In genomic region chr1:19202396-19202795, GRCh38 we compare ENCODE assay signal across 19 cellular contexts. TPM values are rescaled to one million over a fixed set of nuclear protein-coding genes. Genes with fewer than 3 reads are reported as not detected.
DNase-seq lines count a peak whose midpoint lies in the region; ATAC-seq and TF ChIP-seq lines count a peak whose summit lies in the region.
"Had no signal": no experiment of that assay in that cellular context is flagged by ENCODE, and none has a peak within 500 bp of the region (broad histone marks: within the 10 kb centered on the region; RNA-seq: fewer than 3 reads in every experiment).

No MANE protein-coding gene starts in this region.

- H2AFZ ChIP-seq in Loucy (ENCODE audit: low read length) (no peak overlapping the region), SK-N-SH (ENCODE audit: low read depth) (no peak overlapping the region)
- H2AFZ ChIP-seq: GM23338 had no signal

- peaks cover 79% of the 10 kb centered on the region for H3K79me2 ChIP-seq in Loucy (ENCODE audit: insufficient read depth, low read length)
- H3K79me2 ChIP-seq in SK-N-SH (ENCODE audit: insufficient read depth), result peaks cover 92% of the 10 kb centered on the region

- H4K20me1 ChIP-seq in Loucy (ENCODE audit: insufficient read depth, low read length, poor library complexity, severe bottlenecking), result peaks cover 71% of the 10 kb centered on the region
- H4K20me1 ChIP-seq in SK-N-SH (ENCODE audit: insufficient read depth), result peaks cover 87% of the 10 kb centered on the region

- peak; percentile 59 to 91 for ATAC-seq in naive thymus-derived CD8-positive, alpha-beta T cell
- no peak for ATAC-seq in SK-N-SH treated with all-trans-retinoic acid at 6 μM for 48 hours
- ATAC-seq: activated CD4-positive, CD25-positive, alpha-beta regulatory T cell treated with anti-CD3 and anti-CD28 coated beads, Interleukin-2, amount 50 U/mL, for 24 hours; GM23338 had no signal

- DNase-seq in CD4-positive, alpha-beta memory T cell, result peak in 2 of 5 donors; percentile 9 to 20
- DNase-seq in naive thymus-derived CD8-positive, alpha-beta T cell, result peak in 1 of 10 donors; percentile 20
- DNase-seq in dorsolateral prefrontal cortex, result no peak
- no peak for DNase-seq in SK-N-SH
- DNase-seq in caudate nucleus (lab: John Stamatoyannopoulos, UW), result no peak
- DNase-seq: activated CD8-positive, alpha-beta memory T cell treated with anti-CD3 and anti-CD28 coated beads, Interleukin-2, amount 50 U/mL, for 48 hours; DMS 273 treated with DMSO at 0.1 percent for 48 hours; foreskin fibroblast; GF-D8; NCI-H1930; pancreas; Right ventricle myocardium superior; stimulated activated CD4-positive, alpha-beta T cell treated with anti-CD3 and anti-CD28 coated beads, Interleukin-4, amount 100 ng/mL, for 1 hour had no signal

- CTCF ChIA-PET in CD4-positive, alpha-beta memory T cell (lab: Charles Lee; ENCODE audit: partially characterized antibody), result interaction anchor here (0.9 kb wide), 1 partner anchor 448 kb away, joined by 3 read pairs; no protein-coding TSS in a partner anchor
- CTCF ChIA-PET in SK-N-SH (lab: Yijun Ruan, JAX), result interaction anchor here (1.0 kb wide), 1 partner anchor 24 kb away, joined by 3 read pairs; no protein-coding TSS in a partner anchor

- H3F3A ChIP-seq in Loucy (ENCODE audit: low read depth) (no peaks in the 10 kb centered on the region; the same call in 1 of the 2 replicates), SK-N-SH (replicated peaks; ENCODE audit: insufficient read depth) (peaks cover 30% of the 10 kb centered on the region)

- no peaks in the 10 kb centered on the region for H3K27me3 ChIP-seq in CD4-positive, alpha-beta memory T cell (ENCODE audit: insufficient read depth, low read length)
- H3K27me3 ChIP-seq in Loucy (ENCODE audit: insufficient read depth, low read length, poor library complexity, severe bottlenecking) (no peaks in the 10 kb centered on the region), dorsolateral prefrontal cortex (no peaks in the 10 kb centered on the region), SK-N-SH (ENCODE audit: insufficient read depth) (no peaks in the 10 kb centered on the region)
- H3K27me3 ChIP-seq: pancreas had no signal

- H3K36me3 Mint-ChIP-seq in CD4-positive, alpha-beta memory T cell, result peaks cover 27 to 43% of the 10 kb centered on the region in 2 donors
- H3K36me3 Mint-ChIP-seq in brain, result peaks cover 26% of the 10 kb centered on the region
- H3K36me3 Mint-ChIP-seq in naive thymus-derived CD8-positive, alpha-beta T cell, result peaks cover 3 to 65% (median 6%) of the 10 kb centered on the region in 3 donors

- H3K9ac ChIP-seq in Loucy (ENCODE audit: low read depth, low read length, poor library complexity, severe bottlenecking) (no peak overlapping the region), SK-N-SH (no peak overlapping the region)

- H3K4me3 ChIP-seq in CD4-positive, alpha-beta memory T cell (ENCODE audit: low read length in 2 of 2), result no peak overlapping the region
- H3K4me3 ChIP-seq in Loucy (ENCODE audit: low read length, poor library complexity, severe bottlenecking) (no peak overlapping the region), dorsolateral prefrontal cortex (no peak overlapping the region), SK-N-SH (ENCODE audit: low read depth in 2 of 2, low read length in 1 of 2) (no peak overlapping the region)
- H3K4me3 ChIP-seq: GM23338, pancreas had no signal

- H3K4me2 ChIP-seq in Loucy (ENCODE audit: low read depth, low read length, poor library complexity, severe bottlenecking) (peak overlapping the region; percentile 19), SK-N-SH (no peak overlapping the region)
- H3K4me2 ChIP-seq: GM23338 had no signal

- H3K27me3 Mint-ChIP-seq in CD4-positive, alpha-beta memory T cell, result no peaks in the 10 kb centered on the region
- H3K27me3 Mint-ChIP-seq in brain, result peaks cover 2% of the 10 kb centered on the region
- no peaks in the 10 kb centered on the region for H3K27me3 Mint-ChIP-seq in naive thymus-derived CD8-positive, alpha-beta T cell
- H3K27me3 Mint-ChIP-seq: B cell had no signal

- whole genome bisulfite sequencing in SK-N-SH (ENCODE audit: low lambda C conversion rate), result 95% methylated on average over 3 of the region's 3 CpGs

- intact Hi-C loops in CD4-positive, alpha-beta memory T cell (cut with micrococcal nuclease), result no loop called here
- intact Hi-C loops in dorsolateral prefrontal cortex (cut with DNase I), result no loop called here

- H3K4me1 ChIP-seq in CD4-positive, alpha-beta memory T cell (ENCODE audit: insufficient read depth, low read length), result peaks cover 43% of the 10 kb centered on the region
- H3K4me1 ChIP-seq in Loucy (ENCODE audit: insufficient read depth, low read length, poor library complexity, severe bottlenecking) (peaks cover 39% of the 10 kb centered on the region), SK-N-SH (ENCODE audit: control insufficient read depth in 1 of 2, insufficient read depth in 2 of 2, low read depth in 1 of 2, low read length in 1 of 2) (peaks cover 6 to 14% of the 10 kb centered on the region in 2 experiments)

- no peak for TF ChIP-seq RAD21 in SK-N-SH (IDR thresholded peaks at IDR 0.05; ENCODE audit: low read length)

- H3K27ac ChIP-seq in CD4-positive, alpha-beta memory T cell (ENCODE audit: low read depth, low read length), result no peak overlapping the region
- peak overlapping the region in 3 of 59 donors; percentile 16 to 31 (median 21) for H3K27ac ChIP-seq in dorsolateral prefrontal cortex
- no peak overlapping the region for H3K27ac ChIP-seq in SK-N-SH (ENCODE audit: low read depth in 2 of 2, low read length in 1 of 2)
- H3K27ac ChIP-seq in caudate nucleus (ENCODE audit: low read depth, low read length), result no peak overlapping the region
- H3K27ac ChIP-seq: pancreas had no signal

- H3K4me1 Mint-ChIP-seq in CD4-positive, alpha-beta memory T cell, result peaks cover 30 to 55% (median 45%) of the 10 kb centered on the region in 4 donors
- peaks cover 57% of the 10 kb centered on the region for H3K4me1 Mint-ChIP-seq in brain
- peaks cover 26 to 61% (median 52%) of the 10 kb centered on the region in 4 donors for H3K4me1 Mint-ChIP-seq in naive thymus-derived CD8-positive, alpha-beta T cell

- no peaks in the 10 kb centered on the region for H3K9me3 ChIP-seq in CD4-positive, alpha-beta memory T cell (ENCODE audit: control insufficient read depth in 1 of 2, low read length in 2 of 2)
- H3K9me3 ChIP-seq in Loucy (ENCODE audit: insufficient read depth, low read depth, low read length) (no peaks in the 10 kb centered on the region), SK-N-SH (no peaks in the 10 kb centered on the region)
- H3K9me3 ChIP-seq: pancreas had no signal

- H3K9me3 Mint-ChIP-seq in CD4-positive, alpha-beta memory T cell, result peaks cover 0 to under 1% (median 0%) of the 10 kb centered on the region in 8 donors
- no peaks in the 10 kb centered on the region for H3K9me3 Mint-ChIP-seq in brain
- no peaks in the 10 kb centered on the region for H3K9me3 Mint-ChIP-seq in naive thymus-derived CD8-positive, alpha-beta T cell
- H3K9me3 Mint-ChIP-seq: GM23338 had no signal

- POLR2A ChIA-PET in CD4-positive, alpha-beta memory T cell (lab: Charles Lee; ENCODE audit: partially characterized antibody), result no interaction called here
- POLR2A ChIA-PET in naive thymus-derived CD8-positive, alpha-beta T cell (lab: Charles Lee), result no interaction called here
- POLR2A ChIA-PET in SK-N-SH (lab: Yijun Ruan, JAX), result no interaction called here

- no peak for TF ChIP-seq EP300 in SK-N-SH (IDR thresholded peaks at IDR 0.05; ENCODE audit: borderline replicate concordance in 1 of 2, low read depth in 1 of 2, low read length in 1 of 2)

- TF ChIP-seq CTCF in Loucy (conservative IDR thresholded peaks at IDR 0.05; ENCODE audit: low read length) (no peak), brain (conservative IDR thresholded peaks at IDR 0.05) (no peak), dorsolateral prefrontal cortex (IDR thresholded peaks at IDR 0.05 in 54 of 56, conservative IDR thresholded peaks at IDR 0.05 in 2 of 56; ENCODE audit: low read depth in 1 of 56, partially characterized antibody in 56 of 56) (no peak), SK-N-SH (IDR thresholded peaks at IDR 0.05) (no peak)

- H3K4me3 Mint-ChIP-seq in CD4-positive, alpha-beta memory T cell, result peak overlapping the region in 2 of 8 donors; percentile 51 to 63
- peak overlapping the region in 1 of 5 experiments; percentile 5 for H3K4me3 Mint-ChIP-seq in brain
- peak overlapping the region in 3 of 10 donors; percentile 4 to 74 (median 25) for H3K4me3 Mint-ChIP-seq in naive thymus-derived CD8-positive, alpha-beta T cell
- H3K4me3 Mint-ChIP-seq: B cell, GM23338 had no signal

- peaks cover 33% of the 10 kb centered on the region for H3K36me3 ChIP-seq in CD4-positive, alpha-beta memory T cell (ENCODE audit: insufficient read depth, low read length)
- H3K36me3 ChIP-seq in Loucy (ENCODE audit: insufficient read depth, low read length) (peaks cover 44% of the 10 kb centered on the region; the same call in 1 of the 2 replicates), SK-N-SH (replicated peaks in 1 of 2; ENCODE audit: control insufficient read depth in 1 of 2, insufficient read depth in 2 of 2, low read length in 1 of 2) (peaks cover 18 to 32% of the 10 kb centered on the region in 2 experiments)

- peak overlapping the region in 5 of 7 donors; percentile 7 to 62 (median 43) for H3K27ac Mint-ChIP-seq in CD4-positive, alpha-beta memory T cell
- peak overlapping the region in 3 of 5 experiments; percentile 15 to 70 (median 32) for H3K27ac Mint-ChIP-seq in brain
- H3K27ac Mint-ChIP-seq in naive thymus-derived CD8-positive, alpha-beta T cell, result peak overlapping the region in 3 of 10 donors; percentile 31 to 89 (median 33)
- H3K27ac Mint-ChIP-seq: B cell had no signal

- H3K9me2 ChIP-seq in Loucy (replicated peaks; ENCODE audit: low read depth, low read length), result no peaks in the 10 kb centered on the region
- H3K9me2 ChIP-seq in SK-N-SH, result no peaks in the 10 kb centered on the region

RNA-seq across cellular contexts. Expression of gene UBR4, which starts 7.7 kb away (rescaled TPM):
- 100 to 1,000 TPM; 152 to 154 TPM for total RNA-seq in CD4-positive, alpha-beta memory T cell
- polyA plus RNA-seq in CD4-positive, alpha-beta memory T cell, result 10 to 100 TPM in 1 of 2 donors, 1 to 10 TPM in 1; 3.8 to 26.9 TPM
- 75.8 TPM for polyA plus RNA-seq in brain (ENCODE audit: insufficient read depth, low read depth, low replicate concordance)
- 100 to 1,000 TPM; 147 to 156 TPM for total RNA-seq in naive thymus-derived CD8-positive, alpha-beta T cell
- 10 to 100 TPM; 10.2 to 23.0 (median 17.0) TPM for polyA plus RNA-seq in naive thymus-derived CD8-positive, alpha-beta T cell
- total RNA-seq in dorsolateral prefrontal cortex, result 100 to 1,000 TPM; 143 to 247 (median 184) TPM
- polyA plus RNA-seq in SK-N-SH (2012; rRNA removed), result 51.3 and 68.7 TPM in 2 replicates
- polyA plus RNA-seq in SK-N-SH (2012; cell fraction: cytosol; rRNA removed), result 25.1 and 30.9 TPM in 2 replicates
- 403 and 672 TPM in 2 replicates for polyA plus RNA-seq in SK-N-SH (2012; cell fraction: nucleus; rRNA removed)

RNA-seq across cellular contexts. Expression of gene EMC1, which starts 48.9 kb away (rescaled TPM):
- 10 to 100 TPM; 34.7 to 35.3 TPM for total RNA-seq in CD4-positive, alpha-beta memory T cell
- polyA plus RNA-seq in CD4-positive, alpha-beta memory T cell, result 10 to 100 TPM; 21.2 to 24.3 TPM
- polyA plus RNA-seq in brain (ENCODE audit: insufficient read depth, low read depth, low replicate concordance) (49.8 TPM), SK-N-SH (2012; rRNA removed) (55.9 and 87.6 TPM in 2 replicates)
- total RNA-seq in naive thymus-derived CD8-positive, alpha-beta T cell, result 10 to 100 TPM; 37.9 to 38.9 TPM
- 10 to 100 TPM; 16.1 to 22.4 (median 21.0) TPM for polyA plus RNA-seq in naive thymus-derived CD8-positive, alpha-beta T cell
- total RNA-seq in dorsolateral prefrontal cortex, result 100 to 1,000 TPM in 14 of 120 experiments, 10 to 100 TPM in 106; 58.6 to 120 (median 88.1) TPM
- polyA plus RNA-seq in SK-N-SH (2012; cell fraction: cytosol; rRNA removed), result 33.2 and 46.1 TPM in 2 replicates
- 103 and 125 TPM in 2 replicates for polyA plus RNA-seq in SK-N-SH (2012; cell fraction: nucleus; rRNA removed)

RNA-seq across cellular contexts. Expression of gene MRTO4, which starts 49.2 kb away (rescaled TPM):
- total RNA-seq in CD4-positive, alpha-beta memory T cell, result 10 to 100 TPM; 17.0 to 18.6 TPM
- 10 to 100 TPM; 14.1 to 23.7 TPM for polyA plus RNA-seq in CD4-positive, alpha-beta memory T cell
- polyA plus RNA-seq in brain (ENCODE audit: insufficient read depth, low read depth, low replicate concordance) (36.2 TPM), SK-N-SH (2012; rRNA removed) (48.4 and 55.2 TPM in 2 replicates)
- total RNA-seq in naive thymus-derived CD8-positive, alpha-beta T cell, result 10 to 100 TPM; 27.6 to 38.0 TPM
- 10 to 100 TPM; 24.7 to 37.4 (median 34.7) TPM for polyA plus RNA-seq in naive thymus-derived CD8-positive, alpha-beta T cell
- total RNA-seq in dorsolateral prefrontal cortex, result 10 to 100 TPM; 18.3 to 47.2 (median 30.0) TPM
- 46.5 and 53.8 TPM in 2 replicates for polyA plus RNA-seq in SK-N-SH (2012; cell fraction: cytosol; rRNA removed)
- polyA plus RNA-seq in SK-N-SH (2012; cell fraction: nucleus; rRNA removed), result 44.5 and 50.9 TPM in 2 replicates
